30 cellular contexts compared by ENCODE assay signal in genomic region chr10:69404786-69405185, GRCh38. TPM values are rescaled to one million over a fixed set of nuclear protein-coding genes. Genes with fewer than 3 reads are reported as not detected.
DNase-seq lines count a peak whose midpoint lies in the region; ATAC-seq, FAIRE-seq and TF ChIP-seq lines count a peak whose summit lies in the region.
"Had no signal": no experiment of that assay in that cellular context is flagged by ENCODE, and none has a peak within 500 bp of the region (broad histone marks: within the 10 kb centered on the region; RNA-seq: fewer than 3 reads in every experiment).

No MANE protein-coding gene starts in this region.

- no peaks in the 10 kb centered on the region for H3K9me3 ChIP-seq in heart right ventricle
- no peaks in the 10 kb centered on the region for H3K9me3 ChIP-seq in mesenchymal stem cell (ENCODE audit: control insufficient read depth, low read length)
- no peaks in the 10 kb centered on the region for H3K9me3 ChIP-seq in uterus
- H3K9me3 ChIP-seq: neutrophil, right lobe of liver, thyroid gland had no signal

- no peak overlapping the region for H3K23ac ChIP-seq in mesenchymal stem cell (ENCODE audit: low read length in 2 of 2)

- H3K4me1 ChIP-seq in heart right ventricle (peaks cover 20 to 65% (median 57%) of the 10 kb centered on the region in 9 donors), mesenchymal stem cell (ENCODE audit: control insufficient read depth, insufficient read depth, low read depth, low read length) (peaks cover 12% of the 10 kb centered on the region), uterus (peaks cover 6 to 29% of the 10 kb centered on the region in 2 donors)

- DNase-seq in heart right ventricle: no peak
- no peak for DNase-seq in Right ventricle myocardium superior
- DNase-seq in WTC11 (ENCODE audit: low spot score): no peak
- no peak for DNase-seq in mesenchymal stem cell
- DNase-seq in uterus: no peak
- DNase-seq in HTR-8/SVneo (ENCODE audit: insufficient read length, low spot score): no peak
- DNase-seq in brain microvascular endothelial cell: no peak
- no peak for DNase-seq in COLO668 (lab: John Stamatoyannopoulos, UW; ENCODE audit: unreplicated experiment)
- DNase-seq: activated CD4-positive, CD25-positive, alpha-beta regulatory T cell treated with anti-CD3 and anti-CD28 coated beads, Interleukin-2, amount 50 U/mL, for 72 hours; activated CD8-positive, alpha-beta T cell treated with anti-CD3 and anti-CD28 coated beads for 36 hours; activated gamma-delta T cell; COR-L47; H7; KG1; kidney glomerular epithelial cell; MM.1S; NCI-H1417; NCI-H2029 treated with DMSO at 0.1 percent for 48 hours; NCI-H2227 treated with DMSO at 0.1 percent for 48 hours; NCI-H69; stimulated activated CD4-positive, alpha-beta T cell treated with anti-CD3 and anti-CD28 coated beads, Interleukin-15, amount 100 ng/mL, for 24 hours; stimulated activated naive CD4-positive, alpha-beta T cell treated with Interleukin-2 at 50 U/mL for 16 hours; T-helper 1 cell; thyroid gland had no signal

- peaks cover 39% of the 10 kb centered on the region for H3K36me3 Mint-ChIP-seq in WTC11

- H3K36me3 ChIP-seq in heart right ventricle (peaks cover 0 to 58% (median 15%) of the 10 kb centered on the region in 9 donors), mesenchymal stem cell (ENCODE audit: control insufficient read depth in 1 of 2, insufficient read depth in 2 of 2, low read depth in 1 of 2, low read length in 2 of 2) (peaks cover 37 to 40% of the 10 kb centered on the region in 2 experiments), uterus (no peaks in the 10 kb centered on the region), brain microvascular endothelial cell (replicated peaks) (peaks cover 20% of the 10 kb centered on the region)
- H3K36me3 ChIP-seq: right lobe of liver had no signal

- H3K18ac ChIP-seq in mesenchymal stem cell (ENCODE audit: low read depth in 1 of 2, low read length in 2 of 2): no peak overlapping the region

- peak overlapping the region; percentile 74; the same call in 1 of the 2 replicates for H3K27ac Mint-ChIP-seq in WTC11

- POLR2A ChIA-PET in WTC11 (lab: Charles Lee): no interaction called here

- no peak overlapping the region for H2AFZ ChIP-seq in mesenchymal stem cell (ENCODE audit: low read depth, low read length)

- WGBS in heart right ventricle, 2 donors: 85 to 87% methylated on average over 10 of the region's 10 CpGs
- WGBS in mesenchymal stem cell: 90% methylated on average over 10 of the region's 10 CpGs

- H3K4me3 ChIP-seq in heart right ventricle (no peak overlapping the region), mesenchymal stem cell (ENCODE audit: insufficient read depth in 1 of 2, low read depth in 1 of 2, low read length in 2 of 2) (peak overlapping the region in 1 of 2 experiments; percentile 22), uterus (no peak overlapping the region), brain microvascular endothelial cell (ENCODE audit: low read depth, low read length) (no peak overlapping the region)
- H3K4me3 ChIP-seq: right lobe of liver, thyroid gland had no signal

- no peaks in the 10 kb centered on the region for H3K9me3 Mint-ChIP-seq in WTC11
- H3K9me3 Mint-ChIP-seq: activated CD8-positive, alpha-beta T cell treated with anti-CD3 and anti-CD28 coated beads for 36 hours had no signal

- no peak for TF ChIP-seq POLR2A in uterus (IDR thresholded peaks at IDR 0.05)

- in situ Hi-C loops in brain microvascular endothelial cell (cut with HindIII; ENCODE audit: low pct_ligation_motif_present, low sequenced_read_pairs): no loop called here

- no peak for FAIRE-seq in HTR-8/SVneo (lab: Jason Lieb, UNC)
- FAIRE-seq: G401.6, RCC 7860 had no signal

- H3K27me3 ChIP-seq in heart right ventricle: no peaks in the 10 kb centered on the region
- H3K27me3 ChIP-seq in mesenchymal stem cell (ENCODE audit: control insufficient read depth in 1 of 2, insufficient read depth in 1 of 2, low read length in 2 of 2): no peaks in the 10 kb centered on the region
- H3K27me3 ChIP-seq in uterus: no peaks in the 10 kb centered on the region
- H3K27me3 ChIP-seq in brain microvascular endothelial cell (replicated peaks): no peaks in the 10 kb centered on the region
- H3K27me3 ChIP-seq: right lobe of liver, thyroid gland had no signal

- H4K8ac ChIP-seq in mesenchymal stem cell (ENCODE audit: low read length): no peak overlapping the region

- no peak for ATAC-seq in heart right ventricle
- ATAC-seq in Right ventricle myocardium superior (ENCODE audit: poor library complexity): no peak
- no peak for ATAC-seq in WTC11
- ATAC-seq: activated CD8-positive, alpha-beta T cell treated with anti-CD3 and anti-CD28 coated beads for 36 hours; right lobe of liver had no signal

- H3K79me1 ChIP-seq in mesenchymal stem cell (replicated peaks; ENCODE audit: low read length, poor library complexity, severe bottlenecking): peaks cover 5% of the 10 kb centered on the region

- intact Hi-C loops in heart right ventricle (cut with DNase I) (loop anchor here in 4 of 10 donors (5.0 to 10.0 kb wide), 4 partner anchors 87 to 417 kb away; partner anchors contain the start of genes FAM241B (in 1 of the 4) and KIFBP (in 1 of the 4)), Right ventricle myocardium superior (cut with DNase I) (no loop called here), uterus (cut with DNase I; ENCODE audit: low total_unique reads) (no loop called here)

- H3K27me3 Mint-ChIP-seq in WTC11 (ENCODE audit: low read depth): peaks cover 7% of the 10 kb centered on the region
- H3K27me3 Mint-ChIP-seq: activated CD8-positive, alpha-beta T cell treated with anti-CD3 and anti-CD28 coated beads for 36 hours had no signal

- TF ChIP-seq CTCF in heart right ventricle (IDR thresholded peaks at IDR 0.05) (no peak), WTC11 (IDR thresholded peaks at IDR 0.05) (no peak), uterus (IDR thresholded peaks at IDR 0.05) (no peak), brain microvascular endothelial cell (IDR thresholded peaks at IDR 0.05; ENCODE audit: low read depth, low read length, missing control alignments) (no peak)

- no peak overlapping the region for H3K4me3 Mint-ChIP-seq in WTC11
- H3K4me3 Mint-ChIP-seq: activated CD8-positive, alpha-beta T cell treated with anti-CD3 and anti-CD28 coated beads for 36 hours had no signal

- no peak overlapping the region for H3K4me2 ChIP-seq in mesenchymal stem cell (ENCODE audit: low read length, poor library complexity, severe bottlenecking)

- H2BK12ac ChIP-seq in mesenchymal stem cell (ENCODE audit: low read length in 2 of 2): peak overlapping the region in 1 of 2 experiments; percentile 15

- H2AK5ac ChIP-seq in mesenchymal stem cell (ENCODE audit: low read length, severe bottlenecking): no peak overlapping the region

- CTCF ChIA-PET in WTC11 (lab: Charles Lee): interaction anchor here (1.0 to 2.2 kb wide), 3 partner anchors 8 to 173 kb away, joined by 3 to 8 read pairs (median 6); no protein-coding TSS in a partner anchor

- no peak overlapping the region for H2BK5ac ChIP-seq in mesenchymal stem cell (ENCODE audit: low read depth, low read length, poor library complexity, severe bottlenecking)

- no peak overlapping the region for H3K4ac ChIP-seq in mesenchymal stem cell (ENCODE audit: low read depth in 1 of 2, low read length in 2 of 2)

- no peak overlapping the region for H3K14ac ChIP-seq in mesenchymal stem cell (ENCODE audit: low read length in 2 of 2)

- no peak overlapping the region for H2BK120ac ChIP-seq in mesenchymal stem cell (ENCODE audit: low read depth, low read length)

- peak overlapping the region in 7 of 10 donors; percentile 50 to 90 (median 79) for H3K27ac ChIP-seq in heart right ventricle
- H3K27ac ChIP-seq in mesenchymal stem cell (ENCODE audit: low read length, poor library complexity, severe bottlenecking): no peak overlapping the region
- H3K27ac ChIP-seq in uterus: peak overlapping the region; percentile 74 to 86
- H3K27ac ChIP-seq in brain microvascular endothelial cell: no peak overlapping the region
- H3K27ac ChIP-seq: neutrophil, right lobe of liver had no signal

- H3K4me1 Mint-ChIP-seq in WTC11: peaks cover 40% of the 10 kb centered on the region

- peak overlapping the region; percentile 43 for H3K9ac ChIP-seq in mesenchymal stem cell (ENCODE audit: low read length)

- no peak overlapping the region for H4K91ac ChIP-seq in mesenchymal stem cell (ENCODE audit: low read length)

- H2BK15ac ChIP-seq in mesenchymal stem cell (ENCODE audit: low read depth, poor library complexity, severe bottlenecking): no peak overlapping the region

TF ChIP-seq in WTC11, 78 proteins besides CTCF, POLR2A, EP300 and RAD21 (continues in another document):
- TF ChIP-seq ZSCAN18 (CRISPR knock-in tag; IDR thresholded peaks at IDR 0.05) (no peak), TP53 (CRISPR knock-in tag; IDR thresholded peaks at IDR 0.05) (no peak)

RNA-seq across cellular contexts. Expression of gene TACR2, which starts 11.9 kb away (rescaled TPM):
- under 1 TPM in 8 of 10 donors, not detected in 2; 0.15 to 0.93 (median 0.25) TPM for total RNA-seq in heart right ventricle
- under 1 TPM in 1 of 2 donors, not detected in 1; 0.13 TPM for polyA plus RNA-seq in heart right ventricle
- 0.24 TPM for total RNA-seq in Right ventricle myocardium superior
- total RNA-seq in WTC11 (2021): 0.20 TPM in 1 of 3 replicates, not detected in the others
- polyA plus RNA-seq in mesenchymal stem cell (2013, experiment 1 of 2): not detected
- 0.01 TPM for polyA plus RNA-seq in mesenchymal stem cell (2013, experiment 2 of 2)
- 10 to 100 TPM in 2 of 4 donors, 1 to 10 TPM in 1, under 1 TPM in 1; 0.28 to 35.0 (median 13.8) TPM for total RNA-seq in uterus
- total RNA-seq: activated CD8-positive, alpha-beta T cell treated with anti-CD3 and anti-CD28 coated beads for 36 hours; chondrocyte; fibroblast of villous mesenchyme; H7; thyroid gland had no signal

RNA-seq across cellular contexts. Expression of gene TSPAN15, which starts 46.5 kb away (rescaled TPM):
- total RNA-seq in heart right ventricle: 10 to 100 TPM in 5 of 10 donors, 1 to 10 TPM in 5; 5.0 to 16.5 (median 9.4) TPM
- polyA plus RNA-seq in heart right ventricle: 10 to 100 TPM; 15.4 to 18.2 TPM
- total RNA-seq in Right ventricle myocardium superior: 9.5 TPM
- total RNA-seq in WTC11 (2021): 8.3 to 10.4 TPM (median 10.1 TPM) in 3 replicates
- 19.6 TPM for polyA plus RNA-seq in mesenchymal stem cell (2013, experiment 1 of 2)
- polyA plus RNA-seq in mesenchymal stem cell (2013, experiment 2 of 2): 19.5 TPM
- total RNA-seq in uterus: 10 to 100 TPM; 17.2 to 58.1 (median 24.4) TPM

Comparison
In these comparisons a context has a peak if more than half of its experiments do, and no peak if none do; other contexts are left out.
1. H3K27ac ChIP-seq: peak in heart right ventricle (7 of 10) and uterus (2 of 2); none in mesenchymal stem cell (single experiment) and brain microvascular endothelial cell (single experiment).